Comparison of ENCODE assay signal across 12 cellular contexts in genomic region chr12:116053479-116054195, GRCh38.
DNase-seq lines count a peak whose midpoint lies in the region; ATAC-seq and TF ChIP-seq lines count a peak whose summit lies in the region.
"Had no signal": no experiment of that assay in that cellular context is flagged by ENCODE, and none has a peak within 500 bp of the region (broad histone marks: within the 10 kb centered on the region; RNA-seq: fewer than 3 reads in every experiment).

No MANE protein-coding gene starts in this region.

- H3K79me1 ChIP-seq in neuronal stem cell (ENCODE audit: low read depth, low read length) = peaks cover 2% of the 10 kb centered on the region

- H3K18ac ChIP-seq in neuronal stem cell (ENCODE audit: low read length) = no peak overlapping the region

- no peaks in the 10 kb centered on the region for H3K9me3 ChIP-seq in heart left ventricle
- H3K9me3 ChIP-seq in neuronal stem cell (replicated peaks in 1 of 2; ENCODE audit: control insufficient read depth in 2 of 2, insufficient read depth in 1 of 2, low read depth in 1 of 2, low read length in 2 of 2) = no peaks in the 10 kb centered on the region

- H3K9me3 Mint-ChIP-seq in progenitor cell of endocrine pancreas (ENCODE audit: low read depth) = no peaks in the 10 kb centered on the region
- H3K9me3 Mint-ChIP-seq: naive thymus-derived CD8-positive, alpha-beta T cell had no signal

- no peaks in the 10 kb centered on the region for H3K36me3 ChIP-seq in heart left ventricle
- no peaks in the 10 kb centered on the region for H3K36me3 ChIP-seq in neuronal stem cell (replicated peaks in 1 of 2; ENCODE audit: control insufficient read depth in 2 of 2, insufficient read depth in 2 of 2, low read length in 2 of 2)

- TF ChIP-seq POLR2A in heart left ventricle (IDR thresholded peaks at IDR 0.05) = no peak

- H2BK5ac ChIP-seq in neuronal stem cell (ENCODE audit: low read length) = no peak overlapping the region

- no peak overlapping the region for H3K23ac ChIP-seq in neuronal stem cell (ENCODE audit: low read depth, low read length, poor library complexity)

- no peak overlapping the region for H2AFZ ChIP-seq in neuronal stem cell (ENCODE audit: low read length)

- peak overlapping the region in 6 of 12 donors; percentile 10 to 53 (median 22) for H3K27ac ChIP-seq in heart left ventricle
- H3K27ac ChIP-seq in neuronal stem cell (replicated peaks; ENCODE audit: low read length) = no peak overlapping the region

- DNase-seq in G401 (ENCODE audit: low spot score) (peak; percentile 54), amniotic epithelial cell (ENCODE audit: low read depth) (peak; percentile 93), heart left ventricle (peak in 2 of 5 donors; percentile 33 to 35), progenitor cell of endocrine pancreas (ENCODE audit: low spot score, unreplicated experiment) (no peak), neuronal stem cell (ENCODE audit: low spot score) (no peak), NCI-H2227 treated with DMSO at 0.1 percent for 48 hours (lab: John Stamatoyannopoulos, UW) (no peak), NCI-H748 (lab: John Stamatoyannopoulos, UW; ENCODE audit: unreplicated experiment) (no peak)
- no peak for DNase-seq in activated CD8-positive, alpha-beta memory T cell treated with anti-CD3 and anti-CD28 coated beads, Interleukin-2, amount 50 U/mL, for 48 hours
- DNase-seq: GOT3; naive thymus-derived CD8-positive, alpha-beta T cell; NCI-H1436; T-helper 9 cell had no signal

- no peak overlapping the region for H3K4ac ChIP-seq in neuronal stem cell (ENCODE audit: low read length)

- peaks cover 2% of the 10 kb centered on the region for H3K4me1 Mint-ChIP-seq in progenitor cell of endocrine pancreas (ENCODE audit: low read depth)

- H4K8ac ChIP-seq in neuronal stem cell (ENCODE audit: low read depth, low read length) = no peak overlapping the region

- H2BK12ac ChIP-seq in neuronal stem cell (ENCODE audit: low read length) = no peak overlapping the region

- H3K27ac Mint-ChIP-seq in progenitor cell of endocrine pancreas = peak overlapping the region; percentile 19

- in situ Hi-C loops in G401 (cut with HindIII; ENCODE audit: low sequenced_read_pairs) = no loop called here

- TF ChIP-seq CTCF in heart left ventricle (IDR thresholded peaks at IDR 0.05) (no peak), progenitor cell of endocrine pancreas (IDR thresholded peaks at IDR 0.05; ENCODE audit: unreplicated experiment) (no peak)

- ATAC-seq in heart left ventricle = peak in 3 of 4 donors; percentile 62 to 87 (median 78)
- ATAC-seq: naive thymus-derived CD8-positive, alpha-beta T cell had no signal

- H3K9ac ChIP-seq in neuronal stem cell (ENCODE audit: low read depth, low read length, poor library complexity) = no peak overlapping the region

- no peak overlapping the region for H2BK15ac ChIP-seq in neuronal stem cell (ENCODE audit: low read length)

- no peak overlapping the region for H3K14ac ChIP-seq in neuronal stem cell (ENCODE audit: low read length)

- H3K27me3 ChIP-seq in heart left ventricle (no peaks in the 10 kb centered on the region), neuronal stem cell (ENCODE audit: control insufficient read depth in 3 of 3, insufficient read depth in 3 of 3, low read depth in 1 of 3, low read length in 3 of 3) (no peaks in the 10 kb centered on the region)

- H3K36me3 Mint-ChIP-seq in progenitor cell of endocrine pancreas (ENCODE audit: insufficient read depth) = no peaks in the 10 kb centered on the region
- H3K36me3 Mint-ChIP-seq: naive thymus-derived CD8-positive, alpha-beta T cell had no signal

- H3K4me3 ChIP-seq in heart left ventricle = no peak overlapping the region
- no peak overlapping the region for H3K4me3 ChIP-seq in neuronal stem cell (ENCODE audit: low read length in 2 of 2)

- no peak overlapping the region for H3K4me3 Mint-ChIP-seq in progenitor cell of endocrine pancreas (ENCODE audit: low read depth)
- H3K4me3 Mint-ChIP-seq: naive thymus-derived CD8-positive, alpha-beta T cell had no signal

- H2BK120ac ChIP-seq in neuronal stem cell (ENCODE audit: low read depth, low read length) = no peak overlapping the region

- intact Hi-C loops in heart left ventricle (cut with DNase I) = loop anchor here in 1 of 10 donors (10.0 kb wide), 1 partner anchor 71 kb away; no protein-coding TSS in a partner anchor

- no peaks in the 10 kb centered on the region for H3K27me3 Mint-ChIP-seq in progenitor cell of endocrine pancreas
- H3K27me3 Mint-ChIP-seq: naive thymus-derived CD8-positive, alpha-beta T cell had no signal

- no peak overlapping the region for H4K91ac ChIP-seq in neuronal stem cell (ENCODE audit: low read depth, low read length, poor library complexity)

- H3K4me2 ChIP-seq in neuronal stem cell (ENCODE audit: insufficient read depth, low read length, poor library complexity, severe bottlenecking) = no peak overlapping the region

- peaks cover 9 to 72% (median 52%) of the 10 kb centered on the region in 12 donors for H3K4me1 ChIP-seq in heart left ventricle
- peaks cover 0 to 21% of the 10 kb centered on the region in 2 donors for H3K4me1 ChIP-seq in neuronal stem cell (ENCODE audit: control insufficient read depth in 2 of 2, insufficient read depth in 1 of 2, low read depth in 1 of 2, low read length in 2 of 2)

- no peak overlapping the region for H2AK5ac ChIP-seq in neuronal stem cell (ENCODE audit: low read depth, low read length)

- WGBS in heart left ventricle, 4 donors = 12 to 24% (median 14%) methylated on average over 3 of the region's 3 CpGs
- WGBS in neuronal stem cell (ENCODE audit: extremely low coverage in 2 of 2, insufficient read length in 2 of 2, insufficient replicate concordance in 1 of 2), 2 donors = no CpG with 5 or more reads among the region's 3 CpGs

Comparison
In these comparisons a context has a peak if more than half of its experiments do, and no peak if none do; other contexts are left out.
1. DNase-seq: peak in G401 (single experiment) and amniotic epithelial cell (single experiment); none in progenitor cell of endocrine pancreas (single experiment), neuronal stem cell (single experiment), NCI-H2227 treated with DMSO at 0.1 percent for 48 hours (single experiment), activated CD8-positive, alpha-beta memory T cell treated with anti-CD3 and anti-CD28 coated beads, Interleukin-2, amount 50 U/mL, for 48 hours (single experiment) and NCI-H748 (single experiment).